In genomic region chr2:85814802-85815550, GRCh38 we compare ENCODE assay signal across 10 cellular contexts.
"Had no signal": no experiment of that assay in that cellular context is flagged by ENCODE, and none has a peak within 500 bp of the region (broad histone marks: within the 10 kb centered on the region; RNA-seq: fewer than 3 reads in every experiment).

No MANE protein-coding gene starts in this region.

- H3K27me3 Mint-ChIP-seq: stimulated activated naive CD8-positive, alpha-beta T cell treated with anti-CD3 and anti-CD28 coated beads, Interleukin-15, amount 100 ng/mL, for 72 hours had no signal

- H3K4me1 ChIP-seq: uterus had no signal

- H3K4me1 Mint-ChIP-seq: activated naive CD4-positive, alpha-beta T cell treated with anti-CD3 and anti-CD28 coated beads, Interleukin-2, amount 10 ng/mL, durations not matched to agents 7 days and 5 days; stimulated activated naive CD8-positive, alpha-beta T cell treated with anti-CD3 and anti-CD28 coated beads, Interleukin-15, amount 100 ng/mL, for 72 hours had no signal

- H3K4me3 ChIP-seq: tibial nerve, uterus had no signal

- H3K27ac ChIP-seq: uterus had no signal

- H3K36me3 ChIP-seq: tibial nerve, uterus had no signal

- FAIRE-seq: endometrium, small intestine had no signal

- H3K27ac Mint-ChIP-seq: activated CD8-positive, alpha-beta T cell treated with anti-CD3 and anti-CD28 coated beads, Interleukin-2, amount 10 ng/mL, durations not matched to agents 7 days and 5 days; activated naive CD4-positive, alpha-beta T cell treated with anti-CD3 and anti-CD28 coated beads, Interleukin-2, amount 10 ng/mL, durations not matched to agents 7 days and 5 days; dendritic cell treated with granulocyte-macrophage colony-stimulating factor and Interleukin-4, amounts not matched to agents 40 ng/mL and 50 ng/mL, for 4 days; natural killer cell; stimulated activated effector memory CD8-positive, alpha-beta T cell treated with anti-CD3 and anti-CD28 coated beads, Interleukin-12 subunit alpha, Interleukin-12 subunit beta, amount 100 ng/mL, for 72 hours; stimulated activated naive CD8-positive, alpha-beta T cell treated with anti-CD3 and anti-CD28 coated beads, Interleukin-15, amount 100 ng/mL, for 72 hours had no signal

- H3K27me3 ChIP-seq: tibial nerve, uterus had no signal

- H3K9me3 ChIP-seq: tibial nerve, uterus had no signal

- H3K9me3 Mint-ChIP-seq: activated naive CD4-positive, alpha-beta T cell treated with anti-CD3 and anti-CD28 coated beads, Interleukin-2, amount 10 ng/mL, durations not matched to agents 7 days and 5 days; dendritic cell treated with granulocyte-macrophage colony-stimulating factor and Interleukin-4, amounts not matched to agents 40 ng/mL and 50 ng/mL, for 4 days; natural killer cell; stimulated activated effector memory CD8-positive, alpha-beta T cell treated with anti-CD3 and anti-CD28 coated beads, Interleukin-12 subunit alpha, Interleukin-12 subunit beta, amount 100 ng/mL, for 72 hours; stimulated activated naive CD8-positive, alpha-beta T cell treated with anti-CD3 and anti-CD28 coated beads, Interleukin-15, amount 100 ng/mL, for 72 hours had no signal

- H3K4me3 Mint-ChIP-seq: activated CD8-positive, alpha-beta T cell treated with anti-CD3 and anti-CD28 coated beads, Interleukin-2, amount 10 ng/mL, durations not matched to agents 7 days and 5 days; activated naive CD4-positive, alpha-beta T cell treated with anti-CD3 and anti-CD28 coated beads, Interleukin-2, amount 10 ng/mL, durations not matched to agents 7 days and 5 days; dendritic cell treated with granulocyte-macrophage colony-stimulating factor and Interleukin-4, amounts not matched to agents 40 ng/mL and 50 ng/mL, for 4 days; natural killer cell; stimulated activated effector memory CD8-positive, alpha-beta T cell treated with anti-CD3 and anti-CD28 coated beads, Interleukin-12 subunit alpha, Interleukin-12 subunit beta, amount 100 ng/mL, for 72 hours; stimulated activated naive CD8-positive, alpha-beta T cell treated with anti-CD3 and anti-CD28 coated beads, Interleukin-15, amount 100 ng/mL, for 72 hours had no signal

- H3K36me3 Mint-ChIP-seq: activated naive CD4-positive, alpha-beta T cell treated with anti-CD3 and anti-CD28 coated beads, Interleukin-2, amount 10 ng/mL, durations not matched to agents 7 days and 5 days; natural killer cell; stimulated activated effector memory CD8-positive, alpha-beta T cell treated with anti-CD3 and anti-CD28 coated beads, Interleukin-12 subunit alpha, Interleukin-12 subunit beta, amount 100 ng/mL, for 72 hours had no signal
